ENCODE assay signal across 8 cellular contexts in genomic region chrX:76454456-76454927, GRCh38. TPM values are rescaled to one million over a fixed set of nuclear protein-coding genes. Genes with fewer than 3 reads are reported as not detected.
DNase-seq lines count a peak whose midpoint lies in the region; ATAC-seq and TF ChIP-seq lines count a peak whose summit lies in the region.

No MANE protein-coding gene starts in this region.

- H3K79me2 ChIP-seq in fibroblast of lung (ENCODE audit: control insufficient read depth, insufficient read depth, low read length) = no peaks in the 10 kb centered on the region

- H3K4me2 ChIP-seq in fibroblast of lung (ENCODE audit: extremely low read depth, insufficient read depth, low read length) = no peak overlapping the region

- intact Hi-C loops in Right ventricle myocardium superior (cut with DNase I) = no loop called here
- intact Hi-C loops in Panc1 (cut with micrococcal nuclease; ENCODE audit: unreplicated experiment) = loop anchor here (2.0 kb wide), 1 partner anchor 176 kb away; no protein-coding TSS in a partner anchor
- intact Hi-C loops in psoas muscle (cut with DNase I) = loop anchor here (5.0 kb wide), 2 partner anchors 172 to 177 kb away; no protein-coding TSS in a partner anchor

- no peak overlapping the region for H2AFZ ChIP-seq in fibroblast of lung (ENCODE audit: low read length)

- no peaks in the 10 kb centered on the region for H3K36me3 ChIP-seq in cardiac muscle cell
- H3K36me3 ChIP-seq in Panc1 (ENCODE audit: control insufficient read depth, insufficient read depth, low read length) = no peaks in the 10 kb centered on the region
- no peaks in the 10 kb centered on the region for H3K36me3 ChIP-seq in fibroblast of lung (ENCODE audit: control insufficient read depth, insufficient read depth, low read length)
- H3K36me3 ChIP-seq in psoas muscle (ENCODE audit: insufficient read depth in 1 of 2, low read depth in 1 of 2) = no peaks in the 10 kb centered on the region

- no peaks in the 10 kb centered on the region for H4K20me1 ChIP-seq in fibroblast of lung (ENCODE audit: control insufficient read depth, extremely low read depth, insufficient read depth, low read length)

- no peak overlapping the region for H3K9ac ChIP-seq in fibroblast of lung (ENCODE audit: insufficient read depth, low read length)

- H3K9me3 ChIP-seq in cardiac muscle cell (ENCODE audit: low read depth) = no peaks in the 10 kb centered on the region
- no peaks in the 10 kb centered on the region for H3K9me3 ChIP-seq in Panc1 (ENCODE audit: control insufficient read depth, insufficient read depth, low read depth, low read length)
- H3K9me3 ChIP-seq in fibroblast of lung (ENCODE audit: control insufficient read depth, insufficient read depth, low read depth, low read length) = no peaks in the 10 kb centered on the region
- no peaks in the 10 kb centered on the region for H3K9me3 ChIP-seq in psoas muscle

- H3K4me3 ChIP-seq in cardiac muscle cell (no peak overlapping the region), Panc1 (ENCODE audit: low read depth in 2 of 2, low read length in 2 of 2) (no peak overlapping the region), fibroblast of lung (replicated peaks in 1 of 4; ENCODE audit: control extremely low read depth in 1 of 4, insufficient read depth in 1 of 4, low read depth in 3 of 4, low read length in 4 of 4) (no peak overlapping the region), psoas muscle (no peak overlapping the region)

- ATAC-seq in Right ventricle myocardium superior (ENCODE audit: poor library complexity) (no peak), HG02870 (IDR thresholded peaks at IDR 0.05; ENCODE audit: unreplicated experiment) (peak; percentile 88), Panc1 (no peak), psoas muscle (peak in 3 of 4 donors; percentile 30 to 56 (median 46))

- H3K27ac ChIP-seq in cardiac muscle cell (no peak overlapping the region), Panc1 (ENCODE audit: low read length) (no peak overlapping the region), fibroblast of lung (ENCODE audit: insufficient read depth, low read length) (no peak overlapping the region), psoas muscle (no peak overlapping the region)

- POLR2A ChIA-PET in Panc1 (lab: Charles Lee) = no interaction called here

- no peaks in the 10 kb centered on the region for H3K27me3 ChIP-seq in cardiac muscle cell
- no peaks in the 10 kb centered on the region for H3K27me3 ChIP-seq in Panc1 (ENCODE audit: control insufficient read depth, insufficient read depth, low read length)
- no peaks in the 10 kb centered on the region for H3K27me3 ChIP-seq in fibroblast of lung (ENCODE audit: control insufficient read depth, insufficient read depth, low read length)
- peaks cover 0 to 5% (median 0%) of the 10 kb centered on the region in 3 donors for H3K27me3 ChIP-seq in psoas muscle (ENCODE audit: insufficient read depth in 3 of 3, low read length in 2 of 3)

- TF ChIP-seq CTCF in cardiac muscle cell (IDR thresholded peaks at IDR 0.05; ENCODE audit: low read depth, low read length) (peak; percentile 38), Panc1 (IDR thresholded peaks at IDR 0.05) (peak; percentile 71), fibroblast of lung (conservative IDR thresholded peaks at IDR 0.05 in 1 of 2, IDR thresholded peaks at IDR 0.05 in 1 of 2; ENCODE audit: low read depth in 1 of 2, low read length in 2 of 2) (peak; percentile 30 to 48), psoas muscle (IDR thresholded peaks at IDR 0.05) (peak; percentile 62)

- in situ Hi-C loops in Panc1 (cut with HindIII; ENCODE audit: low pct_unique_long_range_greater_than_20kb, low sequenced_read_pairs) = no loop called here

- CTCF ChIA-PET in Panc1 (lab: Charles Lee) = interaction anchor here (2.4 kb wide), 1 partner anchor 176 kb away, joined by 13 read pairs; no protein-coding TSS in a partner anchor

- DNase-seq in cardiac muscle cell (ENCODE audit: low read depth in 1 of 2, low spot score in 1 of 2) = peak; percentile 15 to 44
- DNase-seq in Right ventricle myocardium superior = no peak
- peak; percentile 30 for DNase-seq in Panc1 (ENCODE audit: low read depth, low spot score)
- peak; percentile 1 to 2 for DNase-seq in fibroblast of lung (ENCODE audit: low read depth in 2 of 2)
- no peak for DNase-seq in psoas muscle
- no peak for DNase-seq in activated gamma-delta T cell treated with Interleukin-2 at 50 U/mL for 16 hours
- DNase-seq in GM19238 (ENCODE audit: insufficient read length, low spot score) = no peak

- BruUV-seq in Panc1 (replicated peaks; lab: Mats Ljungman, UMichigan) = no TSS peak

- H3K4me1 ChIP-seq in cardiac muscle cell (ENCODE audit: low read depth) = no peaks in the 10 kb centered on the region
- H3K4me1 ChIP-seq in Panc1 (ENCODE audit: control insufficient read depth, insufficient read depth, low read length) = no peaks in the 10 kb centered on the region
- H3K4me1 ChIP-seq in fibroblast of lung (ENCODE audit: control insufficient read depth, extremely low read depth, insufficient read depth, low read length) = no peaks in the 10 kb centered on the region
- no peaks in the 10 kb centered on the region for H3K4me1 ChIP-seq in psoas muscle

- 18 to 32% (median 21%) methylated on average over 3 of the region's 3 CpGs for WGBS in psoas muscle, 3 donors

RNA-seq across cellular contexts. Expression of gene MAGEE1, which starts 27.0 kb away (rescaled TPM):
- 5.8 and 6.3 TPM in 2 replicates for total RNA-seq in cardiac muscle cell
- 1.7 and 2.5 TPM in 2 replicates for polyA plus RNA-seq in cardiac muscle cell
- total RNA-seq in Right ventricle myocardium superior = 2.5 TPM
- total RNA-seq in Panc1 (2021; ENCODE audit: unreplicated experiment) = 1.6 TPM
- 2.1 TPM for polyA plus RNA-seq in Panc1 (2012; ENCODE audit: insufficient read length)
- 0.77 and 1.2 TPM in 2 replicates for total RNA-seq in fibroblast of lung
- 0.38 and 0.52 TPM in 2 replicates for polyA plus RNA-seq in fibroblast of lung
- 1.6 and 1.9 TPM in 2 replicates for polyA plus RNA-seq in fibroblast of lung (2012)
- polyA minus RNA-seq in fibroblast of lung (ENCODE audit: low replicate concordance) = 0.59 and 0.70 TPM in 2 replicates
- 1 to 10 TPM in 1 of 4 donors, under 1 TPM in 3; 0.50 to 1.5 (median 0.76) TPM for total RNA-seq in psoas muscle
- under 1 TPM; 0.25 to 0.34 (median 0.34) TPM for polyA plus RNA-seq in psoas muscle

Comparison
In these comparisons a context has a peak if more than half of its experiments do, and no peak if none do; other contexts are left out.
1. DNase-seq: peak in cardiac muscle cell (2 of 2), Panc1 (single experiment) and fibroblast of lung (2 of 2); none in Right ventricle myocardium superior (single experiment), psoas muscle (0 of 2), activated gamma-delta T cell treated with Interleukin-2 at 50 U/mL for 16 hours (single experiment) and GM19238 (single experiment).
2. ATAC-seq: peak in HG02870 (single experiment) and psoas muscle (3 of 4); none in Right ventricle myocardium superior (single experiment) and Panc1 (single experiment).
3. Peak in every context shown above with its lines, with median percentiles within 50 percentile points of each other: CTCF ChIP-seq.